In the genomic region with DNA sequence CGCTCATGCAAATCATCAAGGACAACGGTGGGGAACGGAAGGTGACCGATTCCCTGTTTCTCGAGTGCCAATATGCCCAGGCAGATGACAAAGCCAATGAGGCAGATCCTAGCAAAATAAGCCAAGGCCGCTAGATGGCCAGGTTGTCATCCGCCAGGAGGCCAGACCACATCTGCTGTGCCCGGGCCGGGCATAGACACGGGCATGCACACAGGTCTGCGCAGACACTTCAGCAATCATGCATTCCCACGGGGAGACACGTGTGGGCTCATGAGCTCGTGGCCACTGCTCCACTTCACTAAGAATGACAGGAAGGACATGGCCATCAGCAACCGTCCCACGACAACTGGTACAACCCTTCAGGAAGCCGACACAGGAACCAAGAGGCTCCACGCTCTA, we compare ENCODE assay signal across 26 cellular contexts.
"Had no signal": no experiment of that assay in that cellular context is flagged by ENCODE, and none has a peak within 500 bp of the region (broad histone marks: within the 10 kb centered on the region; RNA-seq: fewer than 3 reads in every experiment).

No MANE protein-coding gene starts in this region.

- H3K4me1 Mint-ChIP-seq: activated T-helper 17 cell treated with anti-CD3 and anti-CD28 coated beads, Interleukin-2, amount 50 U/mL, for 72 hours had no signal

- H3K4me1 ChIP-seq: foreskin keratinocyte, heart right ventricle, parathyroid adenoma, psoas muscle, sigmoid colon, tibial artery had no signal

- H3K9me3 ChIP-seq: heart right ventricle, mucosa of descending colon, psoas muscle, sigmoid colon, tibial artery had no signal

- H3K27me3 ChIP-seq: brain microvascular endothelial cell, foreskin keratinocyte, heart right ventricle, sigmoid colon, tibial artery had no signal

- H3K4me3 Mint-ChIP-seq: activated CD4-positive, alpha-beta memory T cell treated with anti-CD3 and anti-CD28 coated beads for 36 hours; activated CD4-positive, alpha-beta T cell treated with anti-CD3 and anti-CD28 coated beads, Interleukin-2, amount 10 ng/mL, durations not matched to agents 24 days and 14 days; activated T-cell treated with anti-CD3 and anti-CD28 coated beads, Interleukin-2, amount 50 U/mL, for 4 hours; activated T-helper 17 cell treated with anti-CD3 and anti-CD28 coated beads, Interleukin-2, amount 50 U/mL, for 72 hours; nephron; stimulated activated effector memory CD8-positive, alpha-beta T cell treated with anti-CD3 and anti-CD28 coated beads, Interleukin-12 subunit alpha, Interleukin-12 subunit beta, amount 100 ng/mL, for 72 hours; stimulated activated naive CD8-positive, alpha-beta T cell treated with anti-CD3 and anti-CD28 coated beads, Interleukin-15, amount 100 ng/mL, for 72 hours had no signal

- H3K27me3 Mint-ChIP-seq: activated CD4-positive, alpha-beta memory T cell treated with anti-CD3 and anti-CD28 coated beads for 36 hours; activated CD4-positive, alpha-beta T cell treated with anti-CD3 and anti-CD28 coated beads, Interleukin-2, amount 10 ng/mL, durations not matched to agents 24 days and 14 days; activated T-helper 17 cell treated with anti-CD3 and anti-CD28 coated beads, Interleukin-2, amount 50 U/mL, for 72 hours; stimulated activated naive CD8-positive, alpha-beta T cell treated with anti-CD3 and anti-CD28 coated beads, Interleukin-15, amount 100 ng/mL, for 72 hours had no signal

- H3K4me3 ChIP-seq: heart right ventricle, mucosa of descending colon, psoas muscle, sigmoid colon, tibial artery had no signal

- DNase-seq: activated CD4-positive, alpha-beta memory T cell treated with anti-CD3 and anti-CD28 coated beads for 36 hours; activated CD4-positive, alpha-beta T cell treated with anti-CD3 and anti-CD28 coated beads, Interleukin-2, amount 10 ng/mL, durations not matched to agents 24 days and 14 days; activated CD4-positive, CD25-positive, alpha-beta regulatory T cell treated with anti-CD3 and anti-CD28 coated beads, Interleukin-2, amount 50 U/mL, for 72 hours; activated gamma-delta T cell treated with Interleukin-2 at 50 U/mL for 16 hours; activated naive CD4-positive, alpha-beta T cell treated with anti-CD3 and anti-CD28 coated beads, Interleukin-2, amount 50 U/mL, for 16 hours; activated T-cell treated with anti-CD3 and anti-CD28 coated beads, Interleukin-2, amount 50 U/mL, for 4 hours; amniotic stem cell; brain microvascular endothelial cell; foreskin keratinocyte; heart right ventricle; kidney glomerular epithelial cell; mucosa of descending colon; nucleus accumbens; psoas muscle; sigmoid colon; small intestine; stimulated activated CD4-positive, alpha-beta T cell treated with anti-CD3 and anti-CD28 coated beads, Interleukin-4, amount 100 ng/mL, for 24 hours; stimulated activated naive CD8-positive, alpha-beta T cell treated with anti-CD3 and anti-CD28 coated beads, Interleukin-15, amount 100 ng/mL, for 72 hours; T-helper 2 cell; tibial artery had no signal

- H3K27ac Mint-ChIP-seq: activated CD4-positive, alpha-beta memory T cell treated with anti-CD3 and anti-CD28 coated beads for 36 hours; activated CD4-positive, alpha-beta T cell treated with anti-CD3 and anti-CD28 coated beads, Interleukin-2, amount 10 ng/mL, durations not matched to agents 24 days and 14 days; activated T-helper 17 cell treated with anti-CD3 and anti-CD28 coated beads, Interleukin-2, amount 50 U/mL, for 72 hours; nephron; stimulated activated effector memory CD8-positive, alpha-beta T cell treated with anti-CD3 and anti-CD28 coated beads, Interleukin-12 subunit alpha, Interleukin-12 subunit beta, amount 100 ng/mL, for 72 hours; stimulated activated naive CD8-positive, alpha-beta T cell treated with anti-CD3 and anti-CD28 coated beads, Interleukin-15, amount 100 ng/mL, for 72 hours had no signal

- ATAC-seq: activated T-cell treated with anti-CD3 and anti-CD28 coated beads, Interleukin-2, amount 50 U/mL, for 4 hours; activated T-helper 17 cell treated with anti-CD3 and anti-CD28 coated beads, Interleukin-2, amount 50 U/mL, for 72 hours; esophagus mucosa; foreskin keratinocyte; heart right ventricle; left lobe of liver; mucosa of descending colon; psoas muscle; stimulated activated effector memory CD8-positive, alpha-beta T cell treated with anti-CD3 and anti-CD28 coated beads, Interleukin-12 subunit alpha, Interleukin-12 subunit beta, amount 100 ng/mL, for 72 hours; stimulated activated naive CD8-positive, alpha-beta T cell treated with anti-CD3 and anti-CD28 coated beads, Interleukin-15, amount 100 ng/mL, for 72 hours had no signal

- H3K9ac ChIP-seq: parathyroid adenoma had no signal

- H3K27ac ChIP-seq: brain microvascular endothelial cell, foreskin keratinocyte, heart right ventricle, parathyroid adenoma, psoas muscle, sigmoid colon, tibial artery had no signal

- H3K9me3 Mint-ChIP-seq: activated CD4-positive, alpha-beta memory T cell treated with anti-CD3 and anti-CD28 coated beads for 36 hours; activated CD4-positive, alpha-beta T cell treated with anti-CD3 and anti-CD28 coated beads, Interleukin-2, amount 10 ng/mL, durations not matched to agents 24 days and 14 days; activated T-cell treated with anti-CD3 and anti-CD28 coated beads, Interleukin-2, amount 50 U/mL, for 4 hours; activated T-helper 17 cell treated with anti-CD3 and anti-CD28 coated beads, Interleukin-2, amount 50 U/mL, for 72 hours; nephron; stimulated activated effector memory CD8-positive, alpha-beta T cell treated with anti-CD3 and anti-CD28 coated beads, Interleukin-12 subunit alpha, Interleukin-12 subunit beta, amount 100 ng/mL, for 72 hours; stimulated activated naive CD8-positive, alpha-beta T cell treated with anti-CD3 and anti-CD28 coated beads, Interleukin-15, amount 100 ng/mL, for 72 hours had no signal
